Comparison of ENCODE assay signal across 11 cellular contexts in genomic region chr5:178115835-178116405, GRCh38. TPM values are rescaled to one million over a fixed set of nuclear protein-coding genes. Genes with fewer than 3 reads are reported as not detected.
DNase-seq lines count a peak whose midpoint lies in the region; ATAC-seq and TF ChIP-seq lines count a peak whose summit lies in the region.
"Had no signal": no experiment of that assay in that cellular context is flagged by ENCODE, and none has a peak within 500 bp of the region (broad histone marks: within the 10 kb centered on the region; RNA-seq: fewer than 3 reads in every experiment).

No MANE protein-coding gene starts in this region.

- H3K36me3 ChIP-seq in GM06990 (ENCODE audit: control insufficient read depth, insufficient read depth, low read length) (no peaks in the 10 kb centered on the region; the same call in 1 of the 2 replicates), OCI-LY3 (replicated peaks; ENCODE audit: low read depth, low read length) (no peaks in the 10 kb centered on the region), esophagus (ENCODE audit: control insufficient read depth in 2 of 2, insufficient read depth in 2 of 2, low read length in 1 of 2) (peaks cover 0 to 20% of the 10 kb centered on the region in 2 donors)

- peak overlapping the region; percentile 85 for H3K4me3 Mint-ChIP-seq in neural crest cell

- peaks cover 5% of the 10 kb centered on the region; the same call in 1 of the 2 replicates for H3K9me3 ChIP-seq in OCI-LY3 (ENCODE audit: insufficient read depth, low read length)
- peaks cover 0 to 2% of the 10 kb centered on the region in 2 donors for H3K9me3 ChIP-seq in esophagus (ENCODE audit: control insufficient read depth in 2 of 2, insufficient read depth in 1 of 2, low read depth in 1 of 2, low read length in 1 of 2)

- no peaks in the 10 kb centered on the region for H3K79me2 ChIP-seq in OCI-LY3 (ENCODE audit: low read length)

- no peaks in the 10 kb centered on the region for H3K36me3 Mint-ChIP-seq in neural crest cell (ENCODE audit: low read depth)

- no peak overlapping the region for H2AFZ ChIP-seq in OCI-LY3 (ENCODE audit: low read depth, low read length)

- H3K27ac ChIP-seq in OCI-LY3 (ENCODE audit: low read length) (no peak overlapping the region), esophagus (ENCODE audit: low read depth in 2 of 2, low read length in 1 of 2) (peak overlapping the region in 1 of 2 donors; percentile 17)
- H3K27ac ChIP-seq: HL-60 had no signal

- peaks cover 32% of the 10 kb centered on the region for H3K4me1 Mint-ChIP-seq in neural crest cell

- H3K4me1 ChIP-seq in OCI-LY3 (ENCODE audit: low read length) (peaks cover 46% of the 10 kb centered on the region), esophagus (ENCODE audit: control insufficient read depth in 2 of 2, insufficient read depth in 2 of 2, low read length in 1 of 2) (peaks cover 3 to 17% of the 10 kb centered on the region in 2 donors)

- peaks cover 44% of the 10 kb centered on the region for H3K27me3 Mint-ChIP-seq in neural crest cell (ENCODE audit: low read depth)

- no peaks in the 10 kb centered on the region for H4K20me1 ChIP-seq in OCI-LY3 (ENCODE audit: insufficient read depth, low read length)

- H3K27me3 ChIP-seq in GM06990 (replicated peaks; ENCODE audit: control insufficient read depth, insufficient read depth, low read length) (no peaks in the 10 kb centered on the region), OCI-LY3 (ENCODE audit: low read depth, low read length) (peaks cover 21% of the 10 kb centered on the region), esophagus (ENCODE audit: control insufficient read depth in 1 of 2, insufficient read depth in 2 of 2, low read length in 2 of 2) (no peaks in the 10 kb centered on the region)

- ATAC-seq in HG03196 (IDR thresholded peaks at IDR 0.05; ENCODE audit: unreplicated experiment) (no peak), HG02840 (IDR thresholded peaks at IDR 0.05; ENCODE audit: low FRiP score, unreplicated experiment) (no peak)

- peak overlapping the region; percentile 75 for H3K27ac Mint-ChIP-seq in neural crest cell (ENCODE audit: unreplicated experiment)

- 42 to 43% methylated on average over 10 of the region's 10 CpGs for WGBS in esophagus, 2 donors

- DNase-seq in GM06990 (ENCODE audit: extremely low read depth, insufficient read length), result no peak
- DNase-seq in neural crest cell (ENCODE audit: low read depth, low spot score), result no peak
- DNase-seq in NCI-H1694 treated with DMSO at 0.1 percent for 48 hours (lab: John Stamatoyannopoulos, UW), result no peak
- DNase-seq in HUDEP-2 (lab: John Stamatoyannopoulos, UW; ENCODE audit: unreplicated experiment in 76 of 76), result no peak
- DNase-seq: HCEC 1CT, NCI-H1694 had no signal

- peak overlapping the region; percentile 62; the same call in 1 of the 2 replicates for H3K9ac ChIP-seq in OCI-LY3 (ENCODE audit: low read length)

- H3K4me3 ChIP-seq in GM06990 (replicated peaks; ENCODE audit: low read depth, low read length) (peak overlapping the region; percentile 78), OCI-LY3 (ENCODE audit: low read length) (peak overlapping the region; percentile 79), esophagus (ENCODE audit: low read depth in 1 of 2, low read length in 2 of 2) (peak overlapping the region; percentile 70 to 75)

- H3K9me3 Mint-ChIP-seq in neural crest cell, result no peaks in the 10 kb centered on the region

- TF ChIP-seq CTCF in GM06990 (IDR thresholded peaks at IDR 0.05; ENCODE audit: insufficient read depth, low read length, poor library complexity, severe bottlenecking) (no peak), OCI-LY3 (IDR thresholded peaks at IDR 0.05; ENCODE audit: low read depth, low read length) (no peak), neural crest cell (conservative IDR thresholded peaks at IDR 0.05) (no peak)

- H3K4me2 ChIP-seq in OCI-LY3 (ENCODE audit: low read length), result peak overlapping the region; percentile 99

RNA-seq across cellular contexts. Expression of gene N4BP3, which starts 2.6 kb away (rescaled TPM):
- 10 to 100 TPM; 16.9 to 26.2 TPM for polyA plus RNA-seq in esophagus
- total RNA-seq in neural crest cell, result 1.3 and 1.4 TPM in 2 replicates

RNA-seq across cellular contexts. Expression of gene RMND5B, which starts 14.9 kb away (rescaled TPM):
- 10 to 100 TPM; 75.2 to 90.8 TPM for polyA plus RNA-seq in esophagus
- total RNA-seq in neural crest cell, result 42.4 and 43.5 TPM in 2 replicates

RNA-seq across cellular contexts. Expression of gene NHP2, which starts 37.8 kb away (rescaled TPM):
- polyA plus RNA-seq in esophagus, result 100 to 1,000 TPM; 126 to 238 TPM
- 169 and 174 TPM in 2 replicates for total RNA-seq in neural crest cell
